16 cellular contexts compared by ENCODE assay signal in genomic region chr1:65773391-65773790, GRCh38.
"Had no signal": no experiment of that assay in that cellular context is flagged by ENCODE, and none has a peak within 500 bp of the region (broad histone marks: within the 10 kb centered on the region; RNA-seq: fewer than 3 reads in every experiment).

No MANE protein-coding gene starts in this region.

- H3K36me3 ChIP-seq: breast epithelium, gastroesophageal sphincter, heart left ventricle, thyroid gland, vagina had no signal

- DNase-seq: activated CD4-positive, alpha-beta T cell treated with anti-CD3 and anti-CD28 coated beads, Interleukin-2, amount 10 ng/mL, durations not matched to agents 24 days and 14 days; activated CD8-positive, alpha-beta T cell treated with anti-CD3 and anti-CD28 coated beads for 36 hours; activated naive CD4-positive, alpha-beta T cell treated with Interleukin-2 at 50 U/mL for 16 hours; activated T-cell treated with anti-CD3 and anti-CD28 coated beads, Interleukin-2, amount 50 U/mL, for 1 hour; aorta; heart left ventricle; left ventricle myocardium superior; stimulated activated CD4-positive, alpha-beta T cell treated with anti-CD3 and anti-CD28 coated beads, Interleukin-4, amount 100 ng/mL, for 24 hours; thyroid gland had no signal

- H3K27ac ChIP-seq: breast epithelium, coronary artery, gastroesophageal sphincter, heart left ventricle, thyroid gland, vagina had no signal

- H3K27me3 ChIP-seq: breast epithelium, gastroesophageal sphincter, thyroid gland, vagina had no signal

- ATAC-seq: activated CD8-positive, alpha-beta T cell treated with anti-CD3 and anti-CD28 coated beads for 36 hours; activated T-helper 17 cell treated with anti-CD3 and anti-CD28 coated beads, Interleukin-2, amount 50 U/mL, for 72 hours; gastroesophageal sphincter; heart left ventricle; left ventricle myocardium superior; sciatic nerve; stimulated activated effector memory CD8-positive, alpha-beta T cell treated with anti-CD3 and anti-CD28 coated beads, Interleukin-12 subunit alpha, Interleukin-12 subunit beta, amount 100 ng/mL, for 72 hours had no signal

- H3K4me3 ChIP-seq: breast epithelium, coronary artery, gastroesophageal sphincter, heart left ventricle, thyroid gland, vagina had no signal

- H3K9me3 ChIP-seq: breast epithelium, gastroesophageal sphincter, thyroid gland, vagina had no signal

- H3K4me1 ChIP-seq: breast epithelium, gastroesophageal sphincter, heart left ventricle, thyroid gland, vagina had no signal
